In genomic region chr1:236605030-236605806, GRCh38 we compare ENCODE assay signal across 8 cellular contexts. TPM values are rescaled to one million over a fixed set of nuclear protein-coding genes. Genes with fewer than 3 reads are reported as not detected.
DNase-seq lines count a peak whose midpoint lies in the region; ATAC-seq and TF ChIP-seq lines count a peak whose summit lies in the region.

No MANE protein-coding gene starts in this region.

- intact Hi-C loops in esophagus squamous epithelium (cut with DNase I) (no loop called here), prostate gland (cut with DNase I) (loop anchor here (10.0 kb wide), 2 partner anchors 260 to 960 kb away; no protein-coding TSS in a partner anchor)

- TF ChIP-seq POLR2A in esophagus squamous epithelium (IDR thresholded peaks at IDR 0.05), result no peak
- no peak for TF ChIP-seq POLR2A in prostate gland (IDR thresholded peaks at IDR 0.05)

- H3K27ac ChIP-seq in RWPE2 (ENCODE audit: poor library complexity, severe bottlenecking) (no peak overlapping the region), esophagus squamous epithelium (peak overlapping the region; percentile 79 to 93 (median 84)), prostate gland (peak overlapping the region; percentile 62 to 66)

- H3K27me3 ChIP-seq in RWPE2 (ENCODE audit: insufficient read depth, poor library complexity, severe bottlenecking) (no peaks in the 10 kb centered on the region), esophagus squamous epithelium (peaks cover 0 to 24% (median 0%) of the 10 kb centered on the region in 4 donors), prostate gland (replicated peaks; ENCODE audit: insufficient read depth) (no peaks in the 10 kb centered on the region)

- H3K36me3 ChIP-seq in RWPE2 (ENCODE audit: low read depth) (peaks cover 24% of the 10 kb centered on the region), esophagus squamous epithelium (peaks cover 0 to 24% (median 0%) of the 10 kb centered on the region in 3 donors), prostate gland (no peaks in the 10 kb centered on the region)

- ATAC-seq in RWPE2 (ENCODE audit: low read depth) (no peak), GM18873 (IDR thresholded peaks at IDR 0.05; ENCODE audit: low FRiP score, unreplicated experiment) (no peak)

- 79 to 83% methylated on average over 24 to 25 of the region's 29 CpGs for WGBS in esophagus squamous epithelium, 2 donors
- WGBS in prostate gland, result 76% methylated on average over 29 of the region's 29 CpGs

- H3K4me1 ChIP-seq in RWPE2 (ENCODE audit: insufficient read depth, poor library complexity, severe bottlenecking), result peaks cover 3% of the 10 kb centered on the region
- H3K4me1 ChIP-seq in esophagus squamous epithelium, result peaks cover 0 to 27% (median 11%) of the 10 kb centered on the region in 3 donors
- H3K4me1 ChIP-seq in prostate gland (replicated peaks), result no peaks in the 10 kb centered on the region

- H3K4me3 ChIP-seq in GM12865 (ENCODE audit: low read depth, low read length) (peak overlapping the region; percentile 64), RWPE2 (ENCODE audit: severe bottlenecking) (peak overlapping the region; percentile 82), esophagus squamous epithelium (peak overlapping the region; percentile 58 to 86 (median 76)), prostate gland (peak overlapping the region; percentile 68)

- no peak for TF ChIP-seq CTCF in GM12865 (IDR thresholded peaks at IDR 0.05; ENCODE audit: insufficient read depth, low read depth, low read length, missing control alignments)
- TF ChIP-seq CTCF in RWPE2 (IDR thresholded peaks at IDR 0.05; ENCODE audit: poor library complexity, severe bottlenecking), result no peak
- TF ChIP-seq CTCF in esophagus squamous epithelium (IDR thresholded peaks at IDR 0.05), result no peak
- no peak for TF ChIP-seq CTCF in prostate gland (IDR thresholded peaks at IDR 0.05)

- no peaks in the 10 kb centered on the region for H3K9me3 ChIP-seq in RWPE2 (ENCODE audit: severe bottlenecking)
- H3K9me3 ChIP-seq in esophagus squamous epithelium, result no peaks in the 10 kb centered on the region
- no peaks in the 10 kb centered on the region for H3K9me3 ChIP-seq in prostate gland

- no peak for DNase-seq in GM12865 (ENCODE audit: low read depth)
- DNase-seq in RWPE2 (ENCODE audit: low spot score), result no peak
- DNase-seq in esophagus squamous epithelium (lab: John Stamatoyannopoulos, UW), result no peak
- no peak for DNase-seq in prostate gland (ENCODE audit: low spot score)
- DNase-seq in dermis blood vessel endothelial cell, result no peak
- no peak for DNase-seq in NCI-H510A (lab: John Stamatoyannopoulos, UW)
- no peak for DNase-seq in GDM1 (lab: John Stamatoyannopoulos, UW)

RNA-seq across cellular contexts. Expression of gene HEATR1, which starts 0.9 kb away (rescaled TPM):
- total RNA-seq in esophagus squamous epithelium (10 to 100 TPM; 12.4 to 38.9 (median 23.9) TPM), prostate gland (10 to 100 TPM; 14.1 to 40.7 TPM), dermis blood vessel endothelial cell (39.3 and 44.3 TPM in 2 replicates)
